Comparison of ENCODE assay signal across 20 cellular contexts in genomic region chr12:99442758-99443157, GRCh38.
DNase-seq lines count a peak whose midpoint lies in the region; ATAC-seq, FAIRE-seq and TF ChIP-seq lines count a peak whose summit lies in the region.
"Had no signal": no experiment of that assay in that cellular context is flagged by ENCODE, and none has a peak within 500 bp of the region (broad histone marks: within the 10 kb centered on the region; RNA-seq: fewer than 3 reads in every experiment).

No MANE protein-coding gene starts in this region.

- no peaks in the 10 kb centered on the region for H3K79me2 ChIP-seq in OCI-LY7 (ENCODE audit: insufficient read depth, low read depth, low read length)

- H2AFZ ChIP-seq in OCI-LY7 (ENCODE audit: low read length) = peak overlapping the region; percentile 71

- no peak overlapping the region for H3K4me3 ChIP-seq in OCI-LY7 (ENCODE audit: low read depth, low read length, poor library complexity, severe bottlenecking)
- H3K4me3 ChIP-seq: HAP-1 had no signal

- TF ChIP-seq CTCF in OCI-LY7 (conservative IDR thresholded peaks at IDR 0.05; ENCODE audit: low read length) = no peak

- H3K27ac ChIP-seq in OCI-LY7 (ENCODE audit: low read depth, low read length, poor library complexity, severe bottlenecking) = no peak overlapping the region
- H3K27ac ChIP-seq: HL-60 had no signal

- POLR2A ChIA-PET in OCI-LY7 (lab: Charles Lee) = interaction anchor here (0.5 to 1.2 kb wide), 5 partner anchors 11 to 48 kb away, joined by 3 to 7 read pairs (median 4); no protein-coding TSS in a partner anchor

- H4K20me1 ChIP-seq in OCI-LY7 (ENCODE audit: insufficient read depth, low read length) = no peaks in the 10 kb centered on the region

- H3K9me3 ChIP-seq in OCI-LY7 (ENCODE audit: low read length) = peaks cover 27% of the 10 kb centered on the region; the same call in 1 of the 2 replicates
- H3K9me3 ChIP-seq: BE2C, HAP-1 had no signal

- intact Hi-C loops in OCI-LY7 (cut with micrococcal nuclease; ENCODE audit: unreplicated experiment) = no loop called here

- no peak overlapping the region for H3K4me2 ChIP-seq in OCI-LY7 (ENCODE audit: low read length)

- no TSS peak for BruUV-seq in OCI-LY7 (replicated peaks; lab: Mats Ljungman, UMichigan)

- no peaks in the 10 kb centered on the region; the same call in 1 of the 2 replicates for H3K36me3 ChIP-seq in OCI-LY7 (ENCODE audit: insufficient read depth, low read length)
- H3K36me3 ChIP-seq: BE2C, HAP-1 had no signal

- CTCF ChIA-PET in OCI-LY7 (lab: Charles Lee; ENCODE audit: unreplicated experiment) = no interaction called here

- ATAC-seq in GM18502 (IDR thresholded peaks at IDR 0.05; ENCODE audit: poor library complexity, unreplicated experiment) = no peak

- DNase-seq in G401 (ENCODE audit: low spot score) = peak; percentile 58
- no peak for DNase-seq in OCI-LY7 (ENCODE audit: low spot score)
- peak; percentile 57 for DNase-seq in inferior parietal cortex (ENCODE audit: extremely low spot score)
- peak; percentile 66 for DNase-seq in superior temporal gyrus (ENCODE audit: extremely low spot score)
- no peak for DNase-seq in KG1 (lab: John Stamatoyannopoulos, UW)
- DNase-seq in GM19239 (ENCODE audit: insufficient read length, low spot score) = no peak
- DNase-seq: BE2C; CD4-positive, CD25-positive, alpha-beta regulatory T cell; CD8-positive, alpha-beta memory T cell; COR-L47; DMS 273 treated with DMSO at 0.1 percent for 48 hours; DND-41; EL had no signal

- no peaks in the 10 kb centered on the region for H3K4me1 ChIP-seq in OCI-LY7 (ENCODE audit: insufficient read depth, low read length, poor library complexity, severe bottlenecking)
- H3K4me1 ChIP-seq: BE2C, HAP-1 had no signal

- in situ Hi-C loops in G401 (cut with HindIII; ENCODE audit: low sequenced_read_pairs) = no loop called here

- H3K9me2 ChIP-seq in OCI-LY7 (ENCODE audit: insufficient read depth, low read length) = no peaks in the 10 kb centered on the region

- FAIRE-seq in GM19239 (lab: Jason Lieb, UNC) = no peak
- FAIRE-seq: G401.6, GM12891, GM18507, H1 had no signal

Comparison
In these comparisons a context has a peak if more than half of its experiments do, and no peak if none do; other contexts are left out.
1. DNase-seq: peak in G401 (single experiment), inferior parietal cortex (single experiment) and superior temporal gyrus (single experiment); none in OCI-LY7 (single experiment), KG1 (single experiment) and GM19239 (single experiment).